23 cellular contexts compared by ENCODE assay signal in genomic region chr20:62195736-62196135, GRCh38. TPM values are rescaled to one million over a fixed set of nuclear protein-coding genes. Genes with fewer than 3 reads are reported as not detected.
"Had no signal": no experiment of that assay in that cellular context is flagged by ENCODE, and none has a peak within 500 bp of the region (broad histone marks: within the 10 kb centered on the region; RNA-seq: fewer than 3 reads in every experiment).

No MANE protein-coding gene starts in this region.

- H3K9me3 ChIP-seq: adrenal gland, breast epithelium, esophagus squamous epithelium, gastrocnemius medialis, heart left ventricle, pancreas, testis, uterus had no signal

- H3K4me1 Mint-ChIP-seq: activated naive CD4-positive, alpha-beta T cell treated with anti-CD3 and anti-CD28 coated beads, Interleukin-2, amount 50 U/mL, for 24 hours; endodermal cell; mesothelial cell of epicardium; nephron had no signal

- H3K27me3 ChIP-seq: adrenal gland, breast epithelium, esophagus squamous epithelium, gastrocnemius medialis, heart left ventricle, pancreas, testis, uterus had no signal

- H3K27me3 Mint-ChIP-seq: activated naive CD4-positive, alpha-beta T cell treated with anti-CD3 and anti-CD28 coated beads, Interleukin-2, amount 50 U/mL, for 24 hours; T-cell had no signal

- H3K27ac ChIP-seq: adrenal gland, breast epithelium, coronary artery, esophagus squamous epithelium, gastrocnemius medialis, heart left ventricle, pancreas, testis, uterus, WERI-Rb-1 had no signal

- H3K4me3 Mint-ChIP-seq: activated naive CD4-positive, alpha-beta T cell treated with anti-CD3 and anti-CD28 coated beads, Interleukin-2, amount 50 U/mL, for 24 hours; endodermal cell; mesothelial cell of epicardium; nephron; T-cell had no signal

- ATAC-seq: gastrocnemius medialis, heart left ventricle, pancreas, sciatic nerve, T-cell had no signal

- DNase-seq: activated gamma-delta T cell treated with Interleukin-2 at 50 U/mL for 16 hours; activated T-cell treated with anti-CD3 and anti-CD28 coated beads, Interleukin-2, amount 50 U/mL, for 1 hour; adrenal gland; endodermal cell; esophagus squamous epithelium; gastrocnemius medialis; small intestine; stimulated activated CD4-positive, alpha-beta T cell treated with anti-CD3 and anti-CD28 coated beads, Interleukin-15, amount 100 ng/mL, for 24 hours; stimulated activated naive CD4-positive, alpha-beta T cell; T-cell; testis; trophoblast cell; uterus; WERI-Rb-1 had no signal

- H3K36me3 ChIP-seq: uterus had no signal

- H3K9me3 Mint-ChIP-seq: activated naive CD4-positive, alpha-beta T cell treated with anti-CD3 and anti-CD28 coated beads, Interleukin-2, amount 50 U/mL, for 24 hours; endodermal cell; mesothelial cell of epicardium; nephron; T-cell had no signal

- H3K4me1 ChIP-seq: adrenal gland, breast epithelium, esophagus squamous epithelium, gastrocnemius medialis, pancreas, testis, uterus had no signal

- H3K27ac Mint-ChIP-seq: activated naive CD4-positive, alpha-beta T cell treated with anti-CD3 and anti-CD28 coated beads, Interleukin-2, amount 50 U/mL, for 24 hours; endodermal cell; mesothelial cell of epicardium; nephron; T-cell had no signal

- H3K4me3 ChIP-seq: adrenal gland, breast epithelium, coronary artery, esophagus squamous epithelium, gastrocnemius medialis, heart left ventricle, pancreas, testis, uterus had no signal

RNA-seq across cellular contexts. Expression of gene HRH3, which starts 24.3 kb away (rescaled TPM):
- total RNA-seq: breast epithelium, esophagus squamous epithelium, gastrocnemius medialis, heart left ventricle, lung microvascular endothelial cell, mesothelial cell of epicardium, sciatic nerve, T-cell, uterus had no signal
- polyA plus RNA-seq: heart left ventricle had no signal
